In the genomic region with DNA sequence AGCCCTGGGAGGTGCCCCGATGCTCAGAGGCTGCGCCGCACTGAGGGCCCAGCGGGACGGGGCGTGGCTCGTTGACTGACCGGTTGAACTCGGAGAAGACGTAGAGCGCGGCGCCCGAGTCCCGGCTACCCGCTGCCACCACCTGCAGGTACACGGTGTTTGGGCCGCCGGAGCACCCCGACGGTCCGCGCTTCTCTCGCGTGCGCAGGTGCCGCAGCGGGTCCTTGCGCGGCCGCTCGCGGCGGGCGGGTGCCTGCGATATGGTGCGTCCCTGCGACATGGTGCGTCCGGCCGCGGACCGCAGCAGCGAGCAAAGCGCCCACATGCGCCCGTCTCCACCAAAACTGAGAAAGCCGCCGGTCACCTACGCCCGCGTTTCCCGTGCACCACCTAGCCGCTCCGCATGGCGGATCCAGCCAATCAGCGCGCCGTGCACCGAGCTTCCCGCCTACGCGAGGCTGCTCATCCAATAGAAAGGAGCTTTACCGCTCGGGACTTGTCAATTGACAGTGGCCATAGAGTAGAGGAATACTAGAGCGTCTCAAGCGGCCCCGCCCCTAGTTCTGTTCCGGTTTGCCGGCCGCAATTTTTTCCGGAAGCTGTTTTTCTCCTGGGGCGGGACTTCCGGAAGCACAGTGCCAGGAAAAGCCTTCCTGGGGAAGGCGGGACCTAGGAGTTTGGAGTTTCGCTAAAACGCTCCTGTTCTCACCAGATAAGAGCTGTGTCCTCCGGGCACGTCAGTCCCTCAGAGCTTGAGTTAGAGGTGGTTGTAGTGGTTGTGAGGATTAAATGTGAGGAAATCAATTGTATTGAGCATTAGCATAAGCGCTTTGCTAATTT, we compare ENCODE assay signal across 8 cellular contexts. TPM values are rescaled to one million over a fixed set of nuclear protein-coding genes. Genes with fewer than 3 reads are reported as not detected.
DNase-seq lines count a peak whose midpoint lies in the region; ATAC-seq and TF ChIP-seq lines count a peak whose summit lies in the region.

A gene with protein sequence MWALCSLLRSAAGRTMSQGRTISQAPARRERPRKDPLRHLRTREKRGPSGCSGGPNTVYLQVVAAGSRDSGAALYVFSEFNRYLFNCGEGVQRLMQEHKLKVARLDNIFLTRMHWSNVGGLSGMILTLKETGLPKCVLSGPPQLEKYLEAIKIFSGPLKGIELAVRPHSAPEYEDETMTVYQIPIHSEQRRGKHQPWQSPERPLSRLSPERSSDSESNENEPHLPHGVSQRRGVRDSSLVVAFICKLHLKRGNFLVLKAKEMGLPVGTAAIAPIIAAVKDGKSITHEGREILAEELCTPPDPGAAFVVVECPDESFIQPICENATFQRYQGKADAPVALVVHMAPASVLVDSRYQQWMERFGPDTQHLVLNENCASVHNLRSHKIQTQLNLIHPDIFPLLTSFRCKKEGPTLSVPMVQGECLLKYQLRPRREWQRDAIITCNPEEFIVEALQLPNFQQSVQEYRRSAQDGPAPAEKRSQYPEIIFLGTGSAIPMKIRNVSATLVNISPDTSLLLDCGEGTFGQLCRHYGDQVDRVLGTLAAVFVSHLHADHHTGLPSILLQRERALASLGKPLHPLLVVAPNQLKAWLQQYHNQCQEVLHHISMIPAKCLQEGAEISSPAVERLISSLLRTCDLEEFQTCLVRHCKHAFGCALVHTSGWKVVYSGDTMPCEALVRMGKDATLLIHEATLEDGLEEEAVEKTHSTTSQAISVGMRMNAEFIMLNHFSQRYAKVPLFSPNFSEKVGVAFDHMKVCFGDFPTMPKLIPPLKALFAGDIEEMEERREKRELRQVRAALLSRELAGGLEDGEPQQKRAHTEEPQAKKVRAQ (minus strand): TSS at position 405 of the 840 bp plus-strand sequence. CDS start 80 bp downstream, at position 325.

- WGBS in ovary, 3 donors, result 0 to 1% (median 0%) methylated on average over 43 to 80 of the region's 80 CpGs
- WGBS in thyroid gland, 2 donors, result 0 to 1% methylated on average over 16 to 42 of the region's 80 CpGs

- H3K9me3 ChIP-seq in ovary, result no peaks in the 10 kb centered on the region
- H3K9me3 ChIP-seq in thyroid gland, result no peaks in the 10 kb centered on the region

- TF ChIP-seq POLR2A in ovary (IDR thresholded peaks at IDR 0.05), result peak; percentile 24
- peak in 1 of 2 donors; percentile 81 for TF ChIP-seq POLR2A in thyroid gland (IDR thresholded peaks at IDR 0.05)

- H3K27me3 ChIP-seq in ovary (no peaks in the 10 kb centered on the region), thyroid gland (no peaks in the 10 kb centered on the region)

- peaks cover 36% of the 10 kb centered on the region for H3K36me3 Mint-ChIP-seq in activated naive CD8-positive, alpha-beta T cell treated with anti-CD3 and anti-CD28 coated beads, Interleukin-2, amount 50 U/mL, for 24 hours (ENCODE audit: low read depth)

- ATAC-seq in HG02798 (IDR thresholded peaks at IDR 0.05; ENCODE audit: poor library complexity, unreplicated experiment) (peak; percentile 99), Right ventricle myocardium inferior (peak; percentile 100)
- peak; percentile 98 for ATAC-seq in activated naive CD8-positive, alpha-beta T cell treated with anti-CD3 and anti-CD28 coated beads, Interleukin-2, amount 50 U/mL, for 24 hours

- no peak for TF ChIP-seq CTCF in GM12875 (IDR thresholded peaks at IDR 0.05; ENCODE audit: borderline replicate concordance, insufficient read depth, low read depth, low read length)
- TF ChIP-seq CTCF in ovary (IDR thresholded peaks at IDR 0.05), result peak in 2 of 3 donors; percentile 31 to 38
- peak in 2 of 6 experiments; percentile 14 to 28 for TF ChIP-seq CTCF in thyroid gland (IDR thresholded peaks at IDR 0.05)

- H3K4me1 ChIP-seq in ovary (ENCODE audit: insufficient read depth), result peaks cover 1% of the 10 kb centered on the region
- peaks cover 12 to 15% of the 10 kb centered on the region in 2 donors for H3K4me1 ChIP-seq in thyroid gland

- intact Hi-C loops in Right ventricle myocardium inferior (cut with DNase I), result no loop called here
- intact Hi-C loops in ovary (cut with DNase I), result no loop called here
- intact Hi-C loops in thyroid gland (cut with DNase I), result no loop called here

- H3K4me1 Mint-ChIP-seq in activated naive CD8-positive, alpha-beta T cell treated with anti-CD3 and anti-CD28 coated beads, Interleukin-2, amount 50 U/mL, for 24 hours, result peaks cover 31% of the 10 kb centered on the region

- H3K36me3 ChIP-seq in ovary, result no peaks in the 10 kb centered on the region
- H3K36me3 ChIP-seq in thyroid gland, result peaks cover 33 to 34% of the 10 kb centered on the region in 2 donors

- H3K27ac ChIP-seq in ovary (peak within 1 kb of the TSS in 1 of 2 donors; percentile 63), thyroid gland (peak within 1 kb of the TSS; percentile 70 to 82 (median 75))

- H3K27ac Mint-ChIP-seq in activated naive CD8-positive, alpha-beta T cell treated with anti-CD3 and anti-CD28 coated beads, Interleukin-2, amount 50 U/mL, for 24 hours, result peak within 1 kb of the TSS; percentile 95

- no peak for TF ChIP-seq EP300 in ovary (IDR thresholded peaks at IDR 0.05)

- H3K4me3 Mint-ChIP-seq in activated naive CD8-positive, alpha-beta T cell treated with anti-CD3 and anti-CD28 coated beads, Interleukin-2, amount 50 U/mL, for 24 hours, result peak within 1 kb of the TSS; percentile 94

- H3K9me3 Mint-ChIP-seq in activated naive CD8-positive, alpha-beta T cell treated with anti-CD3 and anti-CD28 coated beads, Interleukin-2, amount 50 U/mL, for 24 hours, result no peaks in the 10 kb centered on the region

- H3K27me3 Mint-ChIP-seq in activated naive CD8-positive, alpha-beta T cell treated with anti-CD3 and anti-CD28 coated beads, Interleukin-2, amount 50 U/mL, for 24 hours, result no peaks in the 10 kb centered on the region

- DNase-seq in NCI-H1417 treated with DMSO at 0.1 percent for 48 hours (lab: John Stamatoyannopoulos, UW) (peak; percentile 73), SW480 (ENCODE audit: low spot score) (peak; percentile 99), Right ventricle myocardium inferior (ENCODE audit: missing footprints) (peak; percentile 98), ovary (peak; percentile 93 to 97 (median 96)), thyroid gland (peak; percentile 98)
- DNase-seq in activated naive CD8-positive, alpha-beta T cell treated with anti-CD3 and anti-CD28 coated beads, Interleukin-2, amount 50 U/mL, for 24 hours, result peak; percentile 94

- H3K4me3 ChIP-seq in GM12875 (ENCODE audit: low read depth, low read length), result peak within 1 kb of the TSS; percentile 86
- peak within 1 kb of the TSS; percentile 80 for H3K4me3 ChIP-seq in ovary
- peak within 1 kb of the TSS; percentile 45 to 99 (median 65) for H3K4me3 ChIP-seq in thyroid gland (replicated peaks in 1 of 3)

RNA-seq across cellular contexts. Expression of the gene that starts here (rescaled TPM):
- total RNA-seq in Right ventricle myocardium inferior (63.6 TPM), ovary (10 to 100 TPM; 32.8 to 46.6 (median 38.4) TPM), thyroid gland (10 to 100 TPM; 46.6 to 88.9 (median 84.6) TPM)
- polyA plus RNA-seq in ovary, result 10 to 100 TPM; 24.5 to 83.2 TPM
